In the genomic region with DNA sequence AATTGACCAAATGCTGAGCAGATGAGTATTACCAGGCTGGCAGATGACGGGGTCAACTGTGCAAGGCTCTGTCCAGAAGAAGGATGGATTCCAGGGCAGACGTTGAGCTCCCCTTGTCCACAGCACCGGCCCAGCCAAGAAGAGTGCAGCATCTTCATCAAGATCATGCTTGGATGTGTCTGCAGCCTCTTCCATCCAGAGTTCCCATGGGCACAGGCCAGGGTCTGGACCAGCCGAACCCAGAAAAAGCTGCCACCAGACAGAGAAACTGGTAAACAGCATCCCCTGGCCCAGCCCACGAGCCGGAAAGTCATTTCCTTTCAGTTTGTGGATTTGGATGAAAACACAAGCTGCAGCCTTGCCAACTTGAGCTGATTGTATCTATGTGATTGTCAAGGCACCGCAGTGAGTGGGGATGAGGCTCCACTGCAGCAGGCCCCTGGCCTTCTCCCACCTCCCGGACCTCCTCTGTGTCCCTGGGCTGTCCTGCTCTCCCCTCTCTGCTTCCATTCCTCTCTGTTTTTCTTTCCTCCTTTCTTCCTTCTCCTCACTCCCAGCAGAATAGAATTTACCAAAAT, we compare ENCODE assay signal across 20 cellular contexts.
"Had no signal": no experiment of that assay in that cellular context is flagged by ENCODE, and none has a peak within 500 bp of the region (broad histone marks: within the 10 kb centered on the region; RNA-seq: fewer than 3 reads in every experiment).

No MANE protein-coding gene starts in this region.

- H3K27me3 ChIP-seq: ascending aorta, body of pancreas, SJSA1 had no signal

- H3K36me3 ChIP-seq: ascending aorta, SJSA1 had no signal

- DNase-seq: activated CD4-positive, alpha-beta T cell treated with anti-CD3 and anti-CD28 coated beads for 36 hours; activated CD4-positive, CD25-positive, alpha-beta regulatory T cell; activated CD8-positive, alpha-beta memory T cell treated with anti-CD3 and anti-CD28 coated beads, Interleukin-2, amount 10 ng/mL, durations not matched to agents 7 days and 5 days; activated effector memory CD4-positive, alpha-beta T cell treated with Interleukin-2 at 50 U/mL for 16 hours; activated naive CD4-positive, alpha-beta T cell; activated T-cell treated with anti-CD3 and anti-CD28 coated beads, Interleukin-2, amount 50 U/mL, for 24 hours; body of pancreas; central memory CD4-positive, alpha-beta T cell; KG1; NCI-H1930; NCI-H2171; NCI-H2227 treated with DMSO at 0.1 percent for 48 hours; NCI-H446 treated with DMSO at 0.1 percent for 48 hours; NCI-H524 treated with DMSO at 0.1 percent for 48 hours; PC-3; SHP77; T-helper 17 cell; T-helper 9 cell had no signal

- H3K27ac ChIP-seq: ascending aorta, body of pancreas, SJSA1 had no signal

- H3K4me1 ChIP-seq: ascending aorta, body of pancreas, SJSA1 had no signal

- H3K4me3 ChIP-seq: ascending aorta, body of pancreas, SJSA1 had no signal

- ATAC-seq: activated CD4-positive, alpha-beta T cell treated with anti-CD3 and anti-CD28 coated beads for 36 hours; activated CD8-positive, alpha-beta memory T cell treated with anti-CD3 and anti-CD28 coated beads, Interleukin-2, amount 10 ng/mL, durations not matched to agents 7 days and 5 days; body of pancreas; PC-3; T-helper 17 cell had no signal

- H3K9me3 ChIP-seq: ascending aorta, body of pancreas, SJSA1 had no signal
